Comparison of ENCODE assay signal across 1 cellular context in the genomic region with DNA sequence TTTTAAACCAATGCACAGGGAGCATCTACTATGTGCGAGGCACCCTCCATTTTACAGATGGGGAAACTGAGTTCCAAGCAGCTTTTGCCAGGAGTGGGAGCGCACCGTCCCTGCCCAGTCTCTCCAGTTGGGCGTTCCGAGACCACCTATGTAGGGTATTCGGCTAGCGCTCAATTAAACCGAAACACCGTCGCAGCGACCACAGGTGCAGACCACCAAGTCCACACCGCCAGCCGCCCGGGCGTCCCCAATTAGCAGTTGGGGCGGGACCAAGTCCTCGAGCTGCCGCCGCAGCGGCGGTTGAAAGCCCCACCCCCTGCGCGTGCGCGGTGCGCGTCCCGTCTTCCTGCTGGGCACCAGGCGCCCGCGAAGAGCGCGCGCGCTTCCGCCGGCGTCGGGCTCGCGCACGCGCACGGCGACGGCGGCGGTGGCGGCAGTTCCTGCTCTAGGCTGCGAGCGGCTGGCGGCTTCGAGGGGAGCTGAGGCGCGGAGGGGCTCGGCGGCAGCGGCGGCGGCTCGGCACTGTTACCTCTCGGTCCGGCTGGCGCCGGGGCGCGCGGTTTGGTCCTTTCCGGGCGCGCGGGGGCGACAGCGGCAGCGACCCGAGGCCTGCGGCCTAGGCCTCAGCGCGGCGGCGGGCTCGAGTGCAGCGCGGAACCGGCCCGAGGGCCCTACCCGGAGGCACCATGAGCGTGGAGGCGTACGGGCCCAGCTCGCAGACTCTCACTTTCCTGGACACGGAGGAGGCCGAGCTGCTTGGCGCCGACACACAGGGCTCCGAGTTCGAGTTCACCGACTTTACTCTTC.
TF ChIP-seq lines count a peak whose summit lies in the region.

A gene (plus strand): TSS at position 436 of the 807 bp plus-strand sequence. CDS start 251 bp downstream, at position 687.

TF ChIP-seq in HepG2, 621 proteins besides CTCF, POLR2A, EP300 and RAD21 (continued from another document and continues in another):
- TF ChIP-seq, protein P1, sequence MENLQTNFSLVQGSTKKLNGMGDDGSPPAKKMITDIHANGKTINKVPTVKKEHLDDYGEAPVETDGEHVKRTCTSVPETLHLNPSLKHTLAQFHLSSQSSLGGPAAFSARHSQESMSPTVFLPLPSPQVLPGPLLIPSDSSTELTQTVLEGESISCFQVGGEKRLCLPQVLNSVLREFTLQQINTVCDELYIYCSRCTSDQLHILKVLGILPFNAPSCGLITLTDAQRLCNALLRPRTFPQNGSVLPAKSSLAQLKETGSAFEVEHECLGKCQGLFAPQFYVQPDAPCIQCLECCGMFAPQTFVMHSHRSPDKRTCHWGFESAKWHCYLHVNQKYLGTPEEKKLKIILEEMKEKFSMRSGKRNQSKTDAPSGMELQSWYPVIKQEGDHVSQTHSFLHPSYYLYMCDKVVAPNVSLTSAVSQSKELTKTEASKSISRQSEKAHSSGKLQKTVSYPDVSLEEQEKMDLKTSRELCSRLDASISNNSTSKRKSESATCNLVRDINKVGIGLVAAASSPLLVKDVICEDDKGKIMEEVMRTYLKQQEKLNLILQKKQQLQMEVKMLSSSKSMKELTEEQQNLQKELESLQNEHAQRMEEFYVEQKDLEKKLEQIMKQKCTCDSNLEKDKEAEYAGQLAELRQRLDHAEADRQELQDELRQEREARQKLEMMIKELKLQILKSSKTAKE (CRISPR knock-in tag; IDR thresholded peaks at IDR 0.05; ENCODE audit: borderline replicate concordance) = no peak
- no peak for TF ChIP-seq ZBTB20 (CRISPR knock-in tag; IDR thresholded peaks at IDR 0.05; ENCODE audit: borderline replicate concordance, low read depth)
- TF ChIP-seq, protein P2, sequence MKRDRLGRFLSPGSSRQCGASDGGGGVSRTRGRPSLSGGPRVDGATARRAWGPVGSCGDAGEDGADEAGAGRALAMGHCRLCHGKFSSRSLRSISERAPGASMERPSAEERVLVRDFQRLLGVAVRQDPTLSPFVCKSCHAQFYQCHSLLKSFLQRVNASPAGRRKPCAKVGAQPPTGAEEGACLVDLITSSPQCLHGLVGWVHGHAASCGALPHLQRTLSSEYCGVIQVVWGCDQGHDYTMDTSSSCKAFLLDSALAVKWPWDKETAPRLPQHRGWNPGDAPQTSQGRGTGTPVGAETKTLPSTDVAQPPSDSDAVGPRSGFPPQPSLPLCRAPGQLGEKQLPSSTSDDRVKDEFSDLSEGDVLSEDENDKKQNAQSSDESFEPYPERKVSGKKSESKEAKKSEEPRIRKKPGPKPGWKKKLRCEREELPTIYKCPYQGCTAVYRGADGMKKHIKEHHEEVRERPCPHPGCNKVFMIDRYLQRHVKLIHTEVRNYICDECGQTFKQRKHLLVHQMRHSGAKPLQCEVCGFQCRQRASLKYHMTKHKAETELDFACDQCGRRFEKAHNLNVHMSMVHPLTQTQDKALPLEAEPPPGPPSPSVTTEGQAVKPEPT (CRISPR knock-in tag; IDR thresholded peaks at IDR 0.05; ENCODE audit: low read depth) = 0 out of 2 replicates have a peak, but pooled peaks have one; percentile 81
- no peak for TF ChIP-seq ZNF460 (CRISPR knock-in tag; IDR thresholded peaks at IDR 0.05; ENCODE audit: borderline replicate concordance)
- TF ChIP-seq ZNF674 (CRISPR knock-in tag; IDR thresholded peaks at IDR 0.05; ENCODE audit: low read depth) = no peak
- no peak; the same call in 1 of the 2 replicates for TF ChIP-seq SIX4 (CRISPR knock-in tag; IDR thresholded peaks at IDR 0.05)
- peak; percentile 66 for TF ChIP-seq SALL1 (CRISPR knock-in tag; IDR thresholded peaks at IDR 0.05)
- no peak for TF ChIP-seq ZNF775 (CRISPR knock-in tag; IDR thresholded peaks at IDR 0.05; ENCODE audit: borderline replicate concordance)
- TF ChIP-seq PHF20 (CRISPR knock-in tag; IDR thresholded peaks at IDR 0.05) = peak; percentile 50; the same call in 1 of the 2 replicates
- TF ChIP-seq, protein P3, sequence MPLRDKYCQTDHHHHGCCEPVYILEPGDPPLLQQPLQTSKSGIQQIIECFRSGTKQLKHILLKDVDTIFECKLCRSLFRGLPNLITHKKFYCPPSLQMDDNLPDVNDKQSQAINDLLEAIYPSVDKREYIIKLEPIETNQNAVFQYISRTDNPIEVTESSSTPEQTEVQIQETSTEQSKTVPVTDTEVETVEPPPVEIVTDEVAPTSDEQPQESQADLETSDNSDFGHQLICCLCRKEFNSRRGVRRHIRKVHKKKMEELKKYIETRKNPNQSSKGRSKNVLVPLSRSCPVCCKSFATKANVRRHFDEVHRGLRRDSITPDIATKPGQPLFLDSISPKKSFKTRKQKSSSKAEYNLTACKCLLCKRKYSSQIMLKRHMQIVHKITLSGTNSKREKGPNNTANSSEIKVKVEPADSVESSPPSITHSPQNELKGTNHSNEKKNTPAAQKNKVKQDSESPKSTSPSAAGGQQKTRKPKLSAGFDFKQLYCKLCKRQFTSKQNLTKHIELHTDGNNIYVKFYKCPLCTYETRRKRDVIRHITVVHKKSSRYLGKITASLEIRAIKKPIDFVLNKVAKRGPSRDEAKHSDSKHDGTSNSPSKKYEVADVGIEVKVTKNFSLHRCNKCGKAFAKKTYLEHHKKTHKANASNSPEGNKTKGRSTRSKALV (CRISPR knock-in tag; IDR thresholded peaks at IDR 0.05) = no peak
- TF ChIP-seq, protein P4, sequence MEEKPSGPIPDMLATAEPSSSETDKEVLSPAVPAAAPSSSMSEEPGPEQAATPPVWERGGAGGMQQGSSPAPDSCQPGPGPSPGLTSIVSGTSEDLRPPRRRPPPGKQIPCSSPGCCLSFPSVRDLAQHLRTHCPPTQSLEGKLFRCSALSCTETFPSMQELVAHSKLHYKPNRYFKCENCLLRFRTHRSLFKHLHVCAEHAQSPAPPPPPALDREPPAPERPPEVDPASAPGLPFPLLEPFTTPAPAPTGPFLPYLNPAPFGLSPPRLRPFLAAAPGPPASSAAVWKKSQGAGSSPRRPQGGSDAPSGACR (CRISPR knock-in tag; IDR thresholded peaks at IDR 0.05) = no peak
- no peak for TF ChIP-seq KAT2B (IDR thresholded peaks at IDR 0.05; ENCODE audit: borderline replicate concordance, low read depth, low read length)
- peak; percentile 43; the same call in 1 of the 2 replicates for TF ChIP-seq KDM5B (CRISPR knock-in tag; IDR thresholded peaks at IDR 0.05; ENCODE audit: borderline replicate concordance)
- no peak for TF ChIP-seq NONO (IDR thresholded peaks at IDR 0.05)
- peak; percentile 57; the same call in 1 of the 2 replicates for TF ChIP-seq NONO (CRISPR knock-in tag; conservative IDR thresholded peaks at IDR 0.05)
- no peak for TF ChIP-seq EED (CRISPR knock-in tag; IDR thresholded peaks at IDR 0.05)
- TF ChIP-seq, protein P5, sequence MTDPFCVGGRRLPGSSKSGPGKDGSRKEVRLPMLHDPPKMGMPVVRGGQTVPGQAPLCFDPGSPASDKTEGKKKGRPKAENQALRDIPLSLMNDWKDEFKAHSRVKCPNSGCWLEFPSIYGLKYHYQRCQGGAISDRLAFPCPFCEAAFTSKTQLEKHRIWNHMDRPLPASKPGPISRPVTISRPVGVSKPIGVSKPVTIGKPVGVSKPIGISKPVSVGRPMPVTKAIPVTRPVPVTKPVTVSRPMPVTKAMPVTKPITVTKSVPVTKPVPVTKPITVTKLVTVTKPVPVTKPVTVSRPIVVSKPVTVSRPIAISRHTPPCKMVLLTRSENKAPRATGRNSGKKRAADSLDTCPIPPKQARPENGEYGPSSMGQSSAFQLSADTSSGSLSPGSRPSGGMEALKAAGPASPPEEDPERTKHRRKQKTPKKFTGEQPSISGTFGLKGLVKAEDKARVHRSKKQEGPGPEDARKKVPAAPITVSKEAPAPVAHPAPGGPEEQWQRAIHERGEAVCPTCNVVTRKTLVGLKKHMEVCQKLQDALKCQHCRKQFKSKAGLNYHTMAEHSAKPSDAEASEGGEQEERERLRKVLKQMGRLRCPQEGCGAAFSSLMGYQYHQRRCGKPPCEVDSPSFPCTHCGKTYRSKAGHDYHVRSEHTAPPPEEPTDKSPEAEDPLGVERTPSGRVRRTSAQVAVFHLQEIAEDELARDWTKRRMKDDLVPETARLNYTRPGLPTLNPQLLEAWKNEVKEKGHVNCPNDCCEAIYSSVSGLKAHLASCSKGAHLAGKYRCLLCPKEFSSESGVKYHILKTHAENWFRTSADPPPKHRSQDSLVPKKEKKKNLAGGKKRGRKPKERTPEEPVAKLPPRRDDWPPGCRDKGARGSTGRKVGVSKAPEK (CRISPR knock-in tag; IDR thresholded peaks at IDR 0.05; ENCODE audit: borderline replicate concordance) = no peak
- peak; percentile 74 for TF ChIP-seq IKZF4 (CRISPR knock-in tag; IDR thresholded peaks at IDR 0.05; ENCODE audit: borderline replicate concordance, low read depth, not compliant biosample characterization)
- TF ChIP-seq ZNF781 (CRISPR knock-in tag; IDR thresholded peaks at IDR 0.05; ENCODE audit: borderline replicate concordance, not compliant biosample characterization) = no peak
- no peak for TF ChIP-seq RBAK (CRISPR knock-in tag; IDR thresholded peaks at IDR 0.05)
- TF ChIP-seq ZNF160 (CRISPR knock-in tag; IDR thresholded peaks at IDR 0.05) = no peak; the same call in 1 of the 2 replicates
- no peak; the same call in 1 of the 2 replicates for TF ChIP-seq ARHGAP35 (CRISPR knock-in tag; IDR thresholded peaks at IDR 0.05; ENCODE audit: borderline replicate concordance)
- no peak for TF ChIP-seq ZKSCAN1 (IDR thresholded peaks at IDR 0.05; ENCODE audit: low read length)
- TF ChIP-seq, protein P6, sequence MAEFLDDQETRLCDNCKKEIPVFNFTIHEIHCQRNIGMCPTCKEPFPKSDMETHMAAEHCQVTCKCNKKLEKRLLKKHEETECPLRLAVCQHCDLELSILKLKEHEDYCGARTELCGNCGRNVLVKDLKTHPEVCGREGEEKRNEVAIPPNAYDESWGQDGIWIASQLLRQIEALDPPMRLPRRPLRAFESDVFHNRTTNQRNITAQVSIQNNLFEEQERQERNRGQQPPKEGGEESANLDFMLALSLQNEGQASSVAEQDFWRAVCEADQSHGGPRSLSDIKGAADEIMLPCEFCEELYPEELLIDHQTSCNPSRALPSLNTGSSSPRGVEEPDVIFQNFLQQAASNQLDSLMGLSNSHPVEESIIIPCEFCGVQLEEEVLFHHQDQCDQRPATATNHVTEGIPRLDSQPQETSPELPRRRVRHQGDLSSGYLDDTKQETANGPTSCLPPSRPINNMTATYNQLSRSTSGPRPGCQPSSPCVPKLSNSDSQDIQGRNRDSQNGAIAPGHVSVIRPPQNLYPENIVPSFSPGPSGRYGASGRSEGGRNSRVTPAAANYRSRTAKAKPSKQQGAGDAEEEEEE (CRISPR knock-in tag; IDR thresholded peaks at IDR 0.05; ENCODE audit: borderline replicate concordance) = no peak
- TF ChIP-seq, protein P7, sequence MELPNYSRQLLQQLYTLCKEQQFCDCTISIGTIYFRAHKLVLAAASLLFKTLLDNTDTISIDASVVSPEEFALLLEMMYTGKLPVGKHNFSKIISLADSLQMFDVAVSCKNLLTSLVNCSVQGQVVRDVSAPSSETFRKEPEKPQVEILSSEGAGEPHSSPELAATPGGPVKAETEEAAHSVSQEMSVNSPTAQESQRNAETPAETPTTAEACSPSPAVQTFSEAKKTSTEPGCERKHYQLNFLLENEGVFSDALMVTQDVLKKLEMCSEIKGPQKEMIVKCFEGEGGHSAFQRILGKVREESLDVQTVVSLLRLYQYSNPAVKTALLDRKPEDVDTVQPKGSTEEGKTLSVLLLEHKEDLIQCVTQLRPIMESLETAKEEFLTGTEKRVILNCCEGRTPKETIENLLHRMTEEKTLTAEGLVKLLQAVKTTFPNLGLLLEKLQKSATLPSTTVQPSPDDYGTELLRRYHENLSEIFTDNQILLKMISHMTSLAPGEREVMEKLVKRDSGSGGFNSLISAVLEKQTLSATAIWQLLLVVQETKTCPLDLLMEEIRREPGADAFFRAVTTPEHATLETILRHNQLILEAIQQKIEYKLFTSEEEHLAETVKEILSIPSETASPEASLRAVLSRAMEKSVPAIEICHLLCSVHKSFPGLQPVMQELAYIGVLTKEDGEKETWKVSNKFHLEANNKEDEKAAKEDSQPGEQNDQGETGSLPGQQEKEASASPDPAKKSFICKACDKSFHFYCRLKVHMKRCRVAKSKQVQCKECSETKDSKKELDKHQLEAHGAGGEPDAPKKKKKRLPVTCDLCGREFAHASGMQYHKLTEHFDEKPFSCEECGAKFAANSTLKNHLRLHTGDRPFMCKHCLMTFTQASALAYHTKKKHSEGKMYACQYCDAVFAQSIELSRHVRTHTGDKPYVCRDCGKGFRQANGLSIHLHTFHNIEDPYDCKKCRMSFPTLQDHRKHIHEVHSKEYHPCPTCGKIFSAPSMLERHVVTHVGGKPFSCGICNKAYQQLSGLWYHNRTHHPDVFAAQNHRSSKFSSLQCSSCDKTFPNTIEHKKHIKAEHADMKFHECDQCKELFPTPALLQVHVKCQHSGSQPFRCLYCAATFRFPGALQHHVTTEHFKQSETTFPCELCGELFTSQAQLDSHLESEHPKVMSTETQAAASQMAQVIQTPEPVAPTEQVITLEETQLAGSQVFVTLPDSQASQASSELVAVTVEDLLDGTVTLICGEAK (IDR thresholded peaks at IDR 0.05) = no peak
- TF ChIP-seq, protein P7 (CRISPR knock-in tag; IDR thresholded peaks at IDR 0.05) = peak; percentile 8; the same call in 1 of the 2 replicates
- TF ChIP-seq KLF12 (CRISPR knock-in tag; IDR thresholded peaks at IDR 0.05; ENCODE audit: borderline replicate concordance) = no peak; the same call in 1 of the 2 replicates
- no peak for TF ChIP-seq ZNF589 (CRISPR knock-in tag; conservative IDR thresholded peaks at IDR 0.05)
- TF ChIP-seq, protein P8, sequence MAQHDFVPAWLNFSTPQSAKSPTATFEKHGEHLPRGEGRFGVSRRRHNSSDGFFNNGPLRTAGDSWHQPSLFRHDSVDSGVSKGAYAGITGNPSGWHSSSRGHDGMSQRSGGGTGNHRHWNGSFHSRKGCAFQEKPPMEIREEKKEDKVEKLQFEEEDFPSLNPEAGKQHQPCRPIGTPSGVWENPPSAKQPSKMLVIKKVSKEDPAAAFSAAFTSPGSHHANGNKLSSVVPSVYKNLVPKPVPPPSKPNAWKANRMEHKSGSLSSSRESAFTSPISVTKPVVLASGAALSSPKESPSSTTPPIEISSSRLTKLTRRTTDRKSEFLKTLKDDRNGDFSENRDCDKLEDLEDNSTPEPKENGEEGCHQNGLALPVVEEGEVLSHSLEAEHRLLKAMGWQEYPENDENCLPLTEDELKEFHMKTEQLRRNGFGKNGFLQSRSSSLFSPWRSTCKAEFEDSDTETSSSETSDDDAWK (CRISPR knock-in tag; IDR thresholded peaks at IDR 0.05) = no peak
